18 cellular contexts compared by ENCODE assay signal in the genomic region with DNA sequence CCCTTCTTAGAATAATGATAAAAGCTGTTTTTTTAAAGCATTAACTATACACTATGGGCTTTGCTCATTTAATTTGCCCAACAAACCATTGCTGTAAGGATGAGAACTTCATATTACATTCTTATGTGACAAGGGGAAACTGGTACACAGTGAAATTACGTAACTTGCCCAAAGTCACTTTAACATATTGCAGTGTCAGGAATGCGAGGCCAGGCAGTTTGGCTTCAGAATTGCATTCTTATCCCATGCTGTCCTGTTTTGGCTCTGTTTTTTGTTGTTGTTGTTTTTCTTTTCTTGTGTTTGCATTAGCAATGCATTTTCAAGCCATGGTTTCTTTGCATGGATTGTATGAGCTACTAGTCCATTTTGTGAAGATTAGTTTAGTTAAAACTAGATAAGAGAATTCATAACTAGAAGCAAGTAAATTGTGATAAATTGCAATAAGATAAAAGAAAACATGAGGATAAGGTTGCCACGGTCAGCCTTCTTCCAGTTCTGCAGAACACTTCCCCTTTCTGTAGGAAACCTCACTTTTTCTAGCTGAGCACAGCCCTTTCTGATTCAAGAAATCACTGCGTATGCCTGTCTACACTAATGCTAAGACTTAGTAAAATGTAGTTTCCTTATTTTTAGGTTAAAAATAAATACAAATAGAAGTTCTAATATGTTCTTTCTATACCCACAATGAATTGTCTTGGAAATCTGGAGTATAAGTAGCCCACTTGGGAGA.
A peak's percentile ranks its signal among the peaks of the same experiment; 100 is the strongest.
DNase-seq lines count a peak whose midpoint lies in the region; ATAC-seq, FAIRE-seq and TF ChIP-seq lines count a peak whose summit lies in the region.
"Had no signal": no experiment of that assay in that cellular context is flagged by ENCODE, and none has a peak within 500 bp of the region (broad histone marks: within the 10 kb centered on the region; RNA-seq: fewer than 3 reads in every experiment).

No MANE protein-coding gene starts in this region.

- no peaks in the 10 kb centered on the region for H3K27me3 ChIP-seq in OCI-LY3 (ENCODE audit: low read depth, low read length)
- no peaks in the 10 kb centered on the region for H3K27me3 ChIP-seq in pancreas
- no peaks in the 10 kb centered on the region for H3K27me3 ChIP-seq in dorsolateral prefrontal cortex
- H3K27me3 ChIP-seq: BLaER1, neural progenitor cell had no signal

- H3K4me1 ChIP-seq in OCI-LY3 (ENCODE audit: low read length) = peaks cover 12% of the 10 kb centered on the region
- H3K4me1 ChIP-seq in pancreas = peaks cover 0 to 4% (median 3%) of the 10 kb centered on the region in 3 donors
- H3K4me1 ChIP-seq: BLaER1, neural progenitor cell had no signal

- H3K9me3 ChIP-seq in OCI-LY3 (ENCODE audit: insufficient read depth, low read length) (no peaks in the 10 kb centered on the region; the same call in 1 of the 2 replicates), pancreas (no peaks in the 10 kb centered on the region)

- 55 to 58% methylated on average over 4 of the region's 4 CpGs for WGBS in pancreas, 2 donors

- H3K36me3 ChIP-seq in OCI-LY3 (replicated peaks; ENCODE audit: low read depth, low read length) (no peaks in the 10 kb centered on the region), pancreas (no peaks in the 10 kb centered on the region)
- H3K36me3 ChIP-seq: BLaER1 had no signal

- no peaks in the 10 kb centered on the region for H3K79me2 ChIP-seq in OCI-LY3 (ENCODE audit: low read length)

- peak; percentile 61 to 85 (median 71) for ATAC-seq in pancreas
- no peak for ATAC-seq in HG03159 (IDR thresholded peaks at IDR 0.05; ENCODE audit: unreplicated experiment)
- ATAC-seq in GM21381 (IDR thresholded peaks at IDR 0.05; ENCODE audit: unreplicated experiment) = no peak
- no peak for ATAC-seq in GM21447 (IDR thresholded peaks at IDR 0.05; ENCODE audit: unreplicated experiment)
- ATAC-seq: PC-3; stimulated activated naive CD8-positive, alpha-beta T cell treated with anti-CD3 and anti-CD28 coated beads, Interleukin-15, Interleukin-2, amounts not matched to agents 100 U/mL and 50 U/mL, for 24 hours had no signal

- DNase-seq in GM03348 (ENCODE audit: low spot score) = peak; percentile 39
- DNase-seq in fibroblast of peridontal ligament (ENCODE audit: extremely low read depth) = peak; percentile 31
- peak in 1 of 6 donors; percentile 13 for DNase-seq in pancreas
- DNase-seq in dorsolateral prefrontal cortex = no peak
- DNase-seq: activated gamma-delta T cell; effector CD4-positive, alpha-beta T cell; foreskin melanocyte; mammary epithelial cell; NCI-H1417 treated with DMSO at 0.1 percent for 48 hours; NCI-H345; PC-3; stimulated activated naive CD8-positive, alpha-beta T cell treated with anti-CD3 and anti-CD28 coated beads, Interleukin-15, Interleukin-2, amounts not matched to agents 100 U/mL and 50 U/mL, for 24 hours had no signal

- no peak overlapping the region for H2AFZ ChIP-seq in OCI-LY3 (ENCODE audit: low read depth, low read length)
- H2AFZ ChIP-seq: neural progenitor cell had no signal

- FAIRE-seq in pancreas (lab: Jason Lieb, UNC) = no peak

- no peak overlapping the region for H3K27ac ChIP-seq in OCI-LY3 (ENCODE audit: low read length)
- no peak overlapping the region for H3K27ac ChIP-seq in pancreas
- peak overlapping the region in 1 of 59 donors; percentile 4 for H3K27ac ChIP-seq in dorsolateral prefrontal cortex
- H3K27ac ChIP-seq: BLaER1, neural progenitor cell had no signal

- H3K4me3 ChIP-seq in OCI-LY3 (ENCODE audit: low read length) = no peak overlapping the region
- no peak overlapping the region for H3K4me3 ChIP-seq in pancreas
- no peak overlapping the region for H3K4me3 ChIP-seq in dorsolateral prefrontal cortex
- H3K4me3 ChIP-seq: BLaER1, neural progenitor cell had no signal

- intact Hi-C loops in pancreas (cut with DNase I) = no loop called here
- intact Hi-C loops in dorsolateral prefrontal cortex (cut with DNase I) = no loop called here

- TF ChIP-seq CTCF in OCI-LY3 (IDR thresholded peaks at IDR 0.05; ENCODE audit: low read depth, low read length) (no peak), pancreas (IDR thresholded peaks at IDR 0.05) (no peak), dorsolateral prefrontal cortex (IDR thresholded peaks at IDR 0.05 in 54 of 56, conservative IDR thresholded peaks at IDR 0.05 in 2 of 56; ENCODE audit: low read depth in 1 of 56, partially characterized antibody in 56 of 56) (no peak)

- H3K9ac ChIP-seq in OCI-LY3 (ENCODE audit: low read length) = no peak overlapping the region
- H3K9ac ChIP-seq: BLaER1, neural progenitor cell had no signal

- no peaks in the 10 kb centered on the region for H4K20me1 ChIP-seq in OCI-LY3 (ENCODE audit: insufficient read depth, low read length)
- H4K20me1 ChIP-seq: BLaER1 had no signal

- peak overlapping the region; percentile 27; the same call in 1 of the 2 replicates for H3K4me2 ChIP-seq in OCI-LY3 (ENCODE audit: low read length)
- H3K4me2 ChIP-seq: BLaER1, neural progenitor cell had no signal

Comparison
In these comparisons a context has a peak if more than half of its experiments do, and no peak if none do; other contexts are left out.
1. DNase-seq: peak in GM03348 (single experiment) and fibroblast of peridontal ligament (single experiment); none in dorsolateral prefrontal cortex (0 of 10).
2. ATAC-seq: peak in pancreas (4 of 4); none in HG03159 (single experiment), GM21381 (single experiment) and GM21447 (single experiment).